In genomic region chr6:162862941-162863340, GRCh38 we compare ENCODE assay signal across 36 cellular contexts.
DNase-seq lines count a peak whose midpoint lies in the region; ATAC-seq, FAIRE-seq and TF ChIP-seq lines count a peak whose summit lies in the region.
"Had no signal": no experiment of that assay in that cellular context is flagged by ENCODE, and none has a peak within 500 bp of the region (broad histone marks: within the 10 kb centered on the region; RNA-seq: fewer than 3 reads in every experiment).

No MANE protein-coding gene starts in this region.

- no peak overlapping the region for H3K4me3 Mint-ChIP-seq in GM23338
- H3K4me3 Mint-ChIP-seq in stimulated activated naive B cell treated with anti-CD40 and anti-IgM and Interleukin-4, amounts not matched to agents 10 μg/mL and 1 μg/mL and 100 μg/mL, for 72 hours: no peak overlapping the region
- H3K4me3 Mint-ChIP-seq: B cell; CD14-positive monocyte; CD4-positive, alpha-beta memory T cell; CD4-positive, alpha-beta T cell; CD4-positive, CD25-positive, alpha-beta regulatory T cell; CD8-positive, alpha-beta memory T cell; CD8-positive, alpha-beta T cell had no signal

- no peaks in the 10 kb centered on the region for H3K79me2 ChIP-seq in GM23338 (replicated peaks; ENCODE audit: insufficient read depth)
- no peaks in the 10 kb centered on the region for H3K79me2 ChIP-seq in trophoblast cell (ENCODE audit: control insufficient read depth, insufficient read depth, low read length, poor library complexity)

- ATAC-seq in GM23338: no peak
- no peak for ATAC-seq in stimulated activated naive B cell treated with anti-CD40 and anti-IgM and Interleukin-4, amounts not matched to agents 10 μg/mL and 1 μg/mL and 100 μg/mL, for 72 hours (replicated peaks)
- ATAC-seq: A549; CD8-positive, alpha-beta T cell had no signal

- H4K91ac ChIP-seq in trophoblast cell (ENCODE audit: low read depth, low read length): no peak overlapping the region

- H3K27ac Mint-ChIP-seq in GM23338: no peak overlapping the region
- H3K27ac Mint-ChIP-seq in stimulated activated naive B cell treated with anti-CD40 and anti-IgM and Interleukin-4, amounts not matched to agents 10 μg/mL and 1 μg/mL and 100 μg/mL, for 72 hours: no peak overlapping the region
- H3K27ac Mint-ChIP-seq: B cell; CD14-positive monocyte; CD4-positive, alpha-beta memory T cell; CD4-positive, alpha-beta T cell; CD8-positive, alpha-beta memory T cell; CD8-positive, alpha-beta T cell had no signal

- no peak overlapping the region for H2BK5ac ChIP-seq in trophoblast cell (ENCODE audit: low read depth, low read length, poor library complexity)

- H4K8ac ChIP-seq in trophoblast cell (ENCODE audit: low read depth, low read length): no peak overlapping the region

- H3F3A ChIP-seq in GM23338 (replicated peaks; ENCODE audit: low read depth): no peaks in the 10 kb centered on the region

- no peak overlapping the region for H3K23ac ChIP-seq in trophoblast cell (ENCODE audit: low read length)

- H3K9me3 ChIP-seq in kidney (ENCODE audit: control insufficient read depth in 1 of 2, low read length in 2 of 2) (no peaks in the 10 kb centered on the region), trophoblast cell (ENCODE audit: insufficient read depth, low read depth, low read length) (no peaks in the 10 kb centered on the region)
- H3K9me3 ChIP-seq: A549; BE2C; BLaER1; BLaER1 treated with 17β-estradiol and CSF1 and Interleukin-3, amounts not matched to agents 10 nM and 100 nM; Caco-2 had no signal

- H3K27me3 ChIP-seq in GM23338 (ENCODE audit: insufficient read depth) (no peaks in the 10 kb centered on the region), trophoblast cell (ENCODE audit: insufficient read depth, low read length) (no peaks in the 10 kb centered on the region)
- H3K27me3 ChIP-seq: BE2C had no signal

- in situ Hi-C loops in GM13977 (cut with MboI; ENCODE audit: low pct_unique_long_range_greater_than_20kb, low sequenced_read_pairs, unreplicated experiment): no loop called here

- intact Hi-C loops in kidney (cut with DNase I): no loop called here

- no peaks in the 10 kb centered on the region for H3K36me3 ChIP-seq in GM23338 (ENCODE audit: insufficient read depth)
- no peaks in the 10 kb centered on the region for H3K36me3 ChIP-seq in kidney (ENCODE audit: control insufficient read depth in 1 of 2, insufficient read depth in 2 of 2, low read length in 2 of 2)
- no peaks in the 10 kb centered on the region for H3K36me3 ChIP-seq in trophoblast cell (ENCODE audit: control insufficient read depth in 1 of 2, insufficient read depth in 2 of 2, low read length in 2 of 2)
- H3K36me3 ChIP-seq: BE2C; BLaER1; BLaER1 treated with 17β-estradiol and CSF1 and Interleukin-3, amounts not matched to agents 10 nM and 100 nM had no signal

- H3K9ac ChIP-seq in kidney (ENCODE audit: low read length in 2 of 2) (no peak overlapping the region), trophoblast cell (ENCODE audit: low read length) (no peak overlapping the region)
- H3K9ac ChIP-seq: BLaER1; BLaER1 treated with 17β-estradiol and CSF1 and Interleukin-3, amounts not matched to agents 10 nM and 100 nM had no signal

- H3K14ac ChIP-seq in trophoblast cell (ENCODE audit: low read length): no peak overlapping the region

- H3K4me3 ChIP-seq in GM23338: no peak overlapping the region
- no peak overlapping the region for H3K4me3 ChIP-seq in kidney (ENCODE audit: low read length in 2 of 2)
- no peak overlapping the region for H3K4me3 ChIP-seq in trophoblast cell (ENCODE audit: low read depth, low read length)
- no peak overlapping the region for H3K4me3 ChIP-seq in coronary artery
- H3K4me3 ChIP-seq: A549; BLaER1; BLaER1 treated with 17β-estradiol and CSF1 and Interleukin-3, amounts not matched to agents 10 nM and 100 nM had no signal

- no peak overlapping the region for H3K4ac ChIP-seq in trophoblast cell (ENCODE audit: low read depth, low read length)

- DNase-seq in GM23338 (ENCODE audit: low spot score) (no peak), kidney (peak; percentile 36), trophoblast cell (peak; percentile 65 to 80), GM19239 (ENCODE audit: insufficient read length, low spot score) (no peak), GM13977 (ENCODE audit: low spot score) (no peak), coronary artery (ENCODE audit: low spot score) (no peak)
- DNase-seq in stimulated activated naive B cell treated with anti-CD40 and anti-IgM and Interleukin-4, amounts not matched to agents 10 μg/mL and 1 μg/mL and 100 μg/mL, for 72 hours: no peak
- DNase-seq: 8988T; ACHN; AML-193; BE2C; C1 segment of cervical spinal cord; Caco-2; Calu3; CD4-positive, alpha-beta memory T cell; CD4-positive, alpha-beta T cell; CD4-positive, CD25-positive, alpha-beta regulatory T cell; CD8-positive, alpha-beta memory T cell; CD8-positive, alpha-beta T cell; COR-L47; DMS 273 treated with DMSO at 0.1 percent for 48 hours; DMS153; DMS79; DMS79 treated with DMSO at 0.1 percent for 48 hours; DND-41; EL had no signal

- H3K4me1 ChIP-seq in GM23338 (ENCODE audit: insufficient read depth) (peaks cover 4% of the 10 kb centered on the region), kidney (ENCODE audit: control insufficient read depth in 1 of 2, insufficient read depth in 1 of 2, low read depth in 1 of 2, low read length in 2 of 2) (no peaks in the 10 kb centered on the region), trophoblast cell (ENCODE audit: control insufficient read depth in 1 of 2, insufficient read depth in 2 of 2, low read length in 2 of 2) (no peaks in the 10 kb centered on the region)
- H3K4me1 ChIP-seq: A549, BE2C, Caco-2 had no signal

- H2AK5ac ChIP-seq in trophoblast cell (ENCODE audit: low read length): no peak overlapping the region

- H3K79me1 ChIP-seq in trophoblast cell (ENCODE audit: low read length): no peaks in the 10 kb centered on the region

- no peak overlapping the region for H4K12ac ChIP-seq in trophoblast cell (ENCODE audit: low read depth, low read length)

- H3K27ac ChIP-seq in GM23338 (ENCODE audit: low read depth): no peak overlapping the region
- H3K27ac ChIP-seq in VCaP: peak overlapping the region; percentile 44
- no peak overlapping the region for H3K27ac ChIP-seq in kidney (ENCODE audit: low read depth in 2 of 2, low read length in 2 of 2)
- no peak overlapping the region for H3K27ac ChIP-seq in trophoblast cell (ENCODE audit: low read depth, low read length)
- no peak overlapping the region for H3K27ac ChIP-seq in coronary artery
- H3K27ac ChIP-seq: 22Rv1; A549; BLaER1; BLaER1 treated with 17β-estradiol and CSF1 and Interleukin-3, amounts not matched to agents 10 nM and 100 nM; C4-2B had no signal

- H2AFZ ChIP-seq in GM23338 (peak overlapping the region; percentile 28; the same call in 1 of the 2 replicates), trophoblast cell (ENCODE audit: insufficient read depth, low read length, poor library complexity) (no peak overlapping the region)

- FAIRE-seq in kidney (lab: Jason Lieb, UNC): no peak
- no peak for FAIRE-seq in GM19239 (lab: Jason Lieb, UNC)
- FAIRE-seq: A204.1, A549, D721Med had no signal

- peaks cover 5% of the 10 kb centered on the region; the same call in 1 of the 3 replicates for H3K9me3 Mint-ChIP-seq in GM23338
- H3K9me3 Mint-ChIP-seq in stimulated activated naive B cell treated with anti-CD40 and anti-IgM and Interleukin-4, amounts not matched to agents 10 μg/mL and 1 μg/mL and 100 μg/mL, for 72 hours: peaks cover 0 to 1% of the 10 kb centered on the region in 2 donors
- H3K9me3 Mint-ChIP-seq: CD8-positive, alpha-beta T cell had no signal

- no peak overlapping the region for H2BK120ac ChIP-seq in trophoblast cell (ENCODE audit: insufficient read depth, low read length, poor library complexity)

- no CpG with 5 or more reads among the region's 5 CpGs for WGBS in trophoblast cell (ENCODE audit: extremely low coverage, insufficient coverage, insufficient read length)

- peaks cover 2% of the 10 kb centered on the region for H3K27me3 Mint-ChIP-seq in GM23338 (ENCODE audit: insufficient read depth, low read depth, poor library complexity)
- no peaks in the 10 kb centered on the region for H3K27me3 Mint-ChIP-seq in stimulated activated naive B cell treated with anti-CD40 and anti-IgM and Interleukin-4, amounts not matched to agents 10 μg/mL and 1 μg/mL and 100 μg/mL, for 72 hours
- H3K27me3 Mint-ChIP-seq: B cell; CD4-positive, alpha-beta T cell; CD8-positive, alpha-beta memory T cell had no signal

- H3K4me2 ChIP-seq in GM23338: no peak overlapping the region
- H3K4me2 ChIP-seq in trophoblast cell (ENCODE audit: low read length): no peak overlapping the region
- H3K4me2 ChIP-seq: A549; BLaER1; BLaER1 treated with 17β-estradiol and CSF1 and Interleukin-3, amounts not matched to agents 10 nM and 100 nM had no signal

- no peak overlapping the region for H2BK12ac ChIP-seq in trophoblast cell (ENCODE audit: low read length)

- H3K4me1 Mint-ChIP-seq in GM23338: peaks cover 10% of the 10 kb centered on the region; the same call in 2 of the 3 replicates
- H3K4me1 Mint-ChIP-seq in stimulated activated naive B cell treated with anti-CD40 and anti-IgM and Interleukin-4, amounts not matched to agents 10 μg/mL and 1 μg/mL and 100 μg/mL, for 72 hours: peaks cover 0 to 6% of the 10 kb centered on the region in 2 donors
- H3K4me1 Mint-ChIP-seq: CD14-positive monocyte; CD4-positive, alpha-beta memory T cell; CD8-positive, alpha-beta memory T cell had no signal

- TF ChIP-seq CTCF in GM23338 (conservative IDR thresholded peaks at IDR 0.05; ENCODE audit: low read depth in 2 of 2) (no peak), VCaP (conservative IDR thresholded peaks at IDR 0.05) (no peak), kidney (IDR thresholded peaks at IDR 0.05; ENCODE audit: borderline replicate concordance, extremely low read depth, insufficient read depth) (no peak), GM13977 (IDR thresholded peaks at IDR 0.05; ENCODE audit: extremely low read depth, insufficient read depth, missing control alignments) (no peak), coronary artery (IDR thresholded peaks at IDR 0.05) (no peak)

- H3K18ac ChIP-seq in trophoblast cell (ENCODE audit: low read length): no peak overlapping the region

- peaks cover 13% of the 10 kb centered on the region; the same call in 2 of the 3 replicates for H3K36me3 Mint-ChIP-seq in GM23338 (ENCODE audit: low read depth)
- no peaks in the 10 kb centered on the region for H3K36me3 Mint-ChIP-seq in stimulated activated naive B cell treated with anti-CD40 and anti-IgM and Interleukin-4, amounts not matched to agents 10 μg/mL and 1 μg/mL and 100 μg/mL, for 72 hours
- H3K36me3 Mint-ChIP-seq: CD14-positive monocyte; CD4-positive, alpha-beta memory T cell; CD4-positive, CD25-positive, alpha-beta regulatory T cell; CD8-positive, alpha-beta memory T cell; CD8-positive, alpha-beta T cell had no signal

- H4K20me1 ChIP-seq in GM23338 (replicated peaks; ENCODE audit: insufficient read depth): no peaks in the 10 kb centered on the region

- H3K9me2 ChIP-seq in GM23338 (ENCODE audit: insufficient read depth): 0 out of 2 replicates have a peak, but pooled peaks cover 10% of the 10 kb centered on the region

TF ChIP-seq in GM23338, 12 proteins besides CTCF, POLR2A, EP300 and RAD21:
- no peak for TF ChIP-seq CREB1 (CRISPR knock-in tag; IDR thresholded peaks at IDR 0.05; ENCODE audit: low read depth)
- no peak for TF ChIP-seq ZNF114 (CRISPR knock-in tag; IDR thresholded peaks at IDR 0.05)

Comparison
In these comparisons a context has a peak if more than half of its experiments do, and no peak if none do; other contexts are left out.
1. DNase-seq: peak in kidney (single experiment) and trophoblast cell (2 of 2); none in GM23338 (single experiment), stimulated activated naive B cell treated with anti-CD40 and anti-IgM and Interleukin-4, amounts not matched to agents 10 μg/mL and 1 μg/mL and 100 μg/mL, for 72 hours (single experiment), GM19239 (single experiment), GM13977 (single experiment) and coronary artery (single experiment).